ENCODE assay signal across 25 cellular contexts in the genomic region with DNA sequence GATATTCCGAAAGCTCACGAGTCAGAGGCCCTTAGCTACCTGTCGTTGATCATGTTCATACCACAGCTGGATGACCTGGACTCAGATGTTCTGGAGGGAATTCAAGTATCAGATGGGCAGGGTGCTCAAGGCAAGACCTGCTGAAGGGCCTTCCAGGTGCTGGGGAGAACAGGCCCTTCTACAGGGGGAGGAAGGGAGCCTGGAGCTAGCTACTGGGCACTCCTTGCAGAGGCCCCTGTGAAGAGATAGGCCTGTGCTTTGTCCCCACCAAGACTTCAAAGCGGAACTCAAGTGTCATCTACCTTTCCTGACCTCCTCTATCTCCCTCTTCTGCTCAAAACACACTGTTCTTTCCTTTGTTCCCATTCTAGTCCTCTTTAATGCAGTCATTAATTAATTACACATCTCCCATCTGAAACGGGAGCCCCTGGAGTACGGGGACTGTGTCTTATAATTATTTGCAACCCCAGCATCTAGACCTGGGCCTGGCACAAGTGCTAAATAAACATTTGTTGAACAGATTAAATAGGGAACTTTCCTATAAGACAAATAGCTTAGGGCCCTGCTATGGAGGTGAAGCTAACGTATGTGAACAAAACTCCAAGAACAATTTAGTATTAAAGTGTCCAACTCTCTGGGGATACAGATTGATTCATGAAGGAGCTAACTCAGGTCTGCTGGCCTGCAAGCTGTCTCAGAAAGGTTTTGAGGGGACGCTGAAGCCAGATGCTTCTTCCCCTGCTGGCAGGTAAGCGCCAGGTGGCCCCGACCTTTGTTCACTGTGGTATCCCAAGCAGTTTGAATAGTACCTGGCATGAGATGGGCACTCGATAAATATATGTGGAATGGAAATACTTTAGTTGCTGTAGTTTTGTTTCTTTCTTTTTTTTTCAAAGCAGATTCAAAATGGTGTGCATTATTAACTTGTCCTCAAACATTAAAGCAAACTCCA. TPM values are rescaled to one million over a fixed set of nuclear protein-coding genes. Genes with fewer than 3 reads are reported as not detected.
DNase-seq lines count a peak whose midpoint lies in the region; TF ChIP-seq lines count a peak whose summit lies in the region.
"Had no signal": no experiment of that assay in that cellular context is flagged by ENCODE, and none has a peak within 500 bp of the region (broad histone marks: within the 10 kb centered on the region; RNA-seq: fewer than 3 reads in every experiment).

No MANE protein-coding gene starts in this region.

- WGBS in sigmoid colon, 2 donors = 86 to 92% methylated on average over 11 of the region's 11 CpGs

- H3K9me3 ChIP-seq in sigmoid colon = no peaks in the 10 kb centered on the region
- H3K9me3 ChIP-seq: colonic mucosa, heart left ventricle, MG63 had no signal

- TF ChIP-seq CTCF in C4-2B (conservative IDR thresholded peaks at IDR 0.05) = no peak
- no peak for TF ChIP-seq CTCF in sigmoid colon (IDR thresholded peaks at IDR 0.05)

- H3K27me3 ChIP-seq in sigmoid colon = no peaks in the 10 kb centered on the region
- H3K27me3 ChIP-seq: colonic mucosa, heart left ventricle, MG63 had no signal

- TF ChIP-seq POLR2A in sigmoid colon (IDR thresholded peaks at IDR 0.05) = no peak

- DNase-seq in NCI-H1417 (lab: John Stamatoyannopoulos, UW) (peak in 2 of 3 experiments; percentile 18 to 54), NCI-H1417 treated with DMSO at 0.1 percent for 48 hours (lab: John Stamatoyannopoulos, UW) (no peak), islet precursor cell (peak; percentile 29), sigmoid colon (peak; percentile 47), T-helper 9 cell (no peak), NCI-H2081 (lab: John Stamatoyannopoulos, UW) (no peak), dermis blood vessel endothelial cell (no peak)
- DNase-seq: activated CD4-positive, alpha-beta T cell treated with anti-CD3 and anti-CD28 coated beads for 48 hours; activated naive CD4-positive, alpha-beta T cell treated with anti-CD3 and anti-CD28 coated beads, Interleukin-2, amount 50 U/mL, for 16 hours; amygdala; colonic mucosa; foreskin fibroblast; HCEC 1CT; MG63; NCI-H1436 treated with DMSO at 0.1 percent for 48 hours; NCI-H2171; NCI-H524; NK-92 treated with Interleukin-12 subunit alpha and Interleukin-12 subunit beta, amount 100 ng/mL, for 24 hours; posterior cingulate gyrus; SHP77; stimulated activated CD4-positive, alpha-beta T cell treated with anti-CD3 and anti-CD28 coated beads, Interleukin-2, amount 100 ng/mL, for 24 hours had no signal

- peaks cover 0 to 26% (median 19%) of the 10 kb centered on the region in 4 donors for H3K4me1 ChIP-seq in sigmoid colon
- H3K4me1 ChIP-seq: colonic mucosa had no signal

- no peak overlapping the region for H3K4me3 ChIP-seq in sigmoid colon
- H3K4me3 ChIP-seq: colonic mucosa, heart left ventricle, lung, MG63, skin epidermis had no signal

- no peaks in the 10 kb centered on the region for H3K36me3 ChIP-seq in sigmoid colon
- H3K36me3 ChIP-seq: colonic mucosa, heart left ventricle, MG63 had no signal

- H3K27ac ChIP-seq in C4-2B (peak overlapping the region; percentile 99), sigmoid colon (no peak overlapping the region)
- H3K27ac ChIP-seq: colonic mucosa, heart left ventricle had no signal

- no peak for TF ChIP-seq EP300 in sigmoid colon (IDR thresholded peaks at IDR 0.05)

- intact Hi-C loops in sigmoid colon (cut with DNase I) = no loop called here

RNA-seq across cellular contexts. Expression of gene RHOB, which starts 22.0 kb away (rescaled TPM):
- total RNA-seq in sigmoid colon = 1,000 to 10,000 TPM in 2 of 4 donors, 100 to 1,000 TPM in 2; 753 to 1,323 (median 1,092) TPM
- polyA plus RNA-seq in sigmoid colon = 100 to 1,000 TPM in 2 of 3 donors, 10 to 100 TPM in 1; 60.6 to 200 (median 108) TPM
- total RNA-seq in dermis blood vessel endothelial cell = 991 and 2,158 TPM in 2 replicates

Comparison
In these comparisons a context has a peak if more than half of its experiments do, and no peak if none do; other contexts are left out.
1. DNase-seq: peak in NCI-H1417 (2 of 3), islet precursor cell (single experiment) and sigmoid colon (single experiment); none in NCI-H1417 treated with DMSO at 0.1 percent for 48 hours (single experiment), T-helper 9 cell (single experiment), NCI-H2081 (0 of 2) and dermis blood vessel endothelial cell (single experiment).